ENCODE assay signal across 1 cellular context in genomic region chr13:98280176-98280510, GRCh38.
TF ChIP-seq lines count a peak whose summit lies in the region.

No MANE protein-coding gene starts in this region.

TF ChIP-seq in HepG2, 621 proteins besides CTCF, POLR2A, EP300 and RAD21 (continued from another document):
- TF ChIP-seq ZBTB40 (IDR thresholded peaks at IDR 0.05) (no peak), ZBTB40 (CRISPR knock-in tag; IDR thresholded peaks at IDR 0.05) (no peak), GLI4 (CRISPR knock-in tag; IDR thresholded peaks at IDR 0.05; ENCODE audit: borderline replicate concordance) (no peak), AGO2 (optimal IDR thresholded peaks at IDR 0.05; ENCODE audit: low read depth, low read length) (peak; percentile 16), ZNF121 (CRISPR knock-in tag; IDR thresholded peaks at IDR 0.05) (no peak)
TF ChIP-seq in HepG2: peak in this region for 2.
